In the genomic region with DNA sequence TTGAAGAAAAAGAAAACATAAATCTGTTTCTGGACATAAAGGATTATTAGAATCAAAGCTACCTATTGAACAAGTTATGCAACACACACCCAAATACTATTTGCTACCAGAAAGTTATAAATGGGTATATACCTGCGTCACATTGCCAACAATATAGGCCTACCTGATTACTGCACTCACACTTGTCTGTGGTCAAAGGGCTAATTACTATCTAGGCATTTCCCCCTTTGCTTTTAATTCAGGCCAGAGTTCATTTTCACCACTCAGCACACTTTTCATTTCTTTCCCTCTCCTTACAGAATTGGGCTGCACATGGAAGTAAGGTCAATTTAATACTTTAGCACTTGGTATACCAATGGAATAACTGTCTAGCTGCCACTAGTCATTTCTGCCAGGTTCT, we compare ENCODE assay signal across 1 cellular context.
TF ChIP-seq lines count a peak whose summit lies in the region.

No MANE protein-coding gene starts in this region.

TF ChIP-seq in H1, 55 proteins besides CTCF, POLR2A, EP300 and RAD21:
- no peak for TF ChIP-seq SUZ12 (IDR thresholded peaks at IDR 0.05; ENCODE audit: low read length)
- TF ChIP-seq MAX (IDR thresholded peaks at IDR 0.05): no peak
- TF ChIP-seq ZNF274 (IDR thresholded peaks at IDR 0.05; ENCODE audit: borderline replicate concordance, extremely low read depth, low read length): no peak
- no peak for TF ChIP-seq TCF12 (IDR thresholded peaks at IDR 0.05; ENCODE audit: low read depth, low read length)
